In the genomic region with DNA sequence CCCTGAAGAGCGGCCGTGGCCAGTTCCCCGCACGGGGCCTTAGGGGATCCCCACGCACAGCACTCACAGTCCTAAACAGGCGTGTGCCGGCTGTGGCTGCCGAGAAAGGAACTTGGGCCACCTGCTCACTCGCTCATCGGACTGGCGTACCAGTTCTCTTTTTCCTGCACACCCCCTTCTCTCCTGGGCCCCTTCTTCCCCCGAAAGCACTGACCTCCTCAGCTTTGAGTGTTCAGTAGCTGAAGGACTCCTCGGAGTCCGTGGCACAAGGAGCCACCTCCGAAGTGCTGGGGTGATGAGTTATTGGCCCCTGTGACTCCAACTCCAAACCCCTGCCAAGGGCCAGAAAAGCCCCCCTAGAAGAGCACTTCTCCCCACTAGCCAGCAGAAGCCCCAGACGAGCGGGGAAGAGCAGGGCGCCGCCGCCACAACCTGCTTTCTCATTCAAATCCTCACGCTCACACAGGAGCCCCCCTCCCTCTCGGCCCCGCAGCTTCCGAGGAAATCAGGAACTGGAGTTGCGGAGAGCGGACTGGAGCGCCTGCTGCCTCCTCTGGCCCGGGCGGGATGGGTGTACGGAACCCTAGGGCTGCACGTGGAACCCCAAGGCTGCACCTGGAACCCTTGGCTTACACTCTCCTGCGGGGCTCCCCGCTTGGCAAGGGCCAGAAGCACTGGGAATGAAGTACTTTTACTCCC, we compare ENCODE assay signal across 8 cellular contexts. TPM values are rescaled to one million over a fixed set of nuclear protein-coding genes. Genes with fewer than 3 reads are reported as not detected.
DNase-seq lines count a peak whose midpoint lies in the region; ATAC-seq and TF ChIP-seq lines count a peak whose summit lies in the region.

A gene with protein sequence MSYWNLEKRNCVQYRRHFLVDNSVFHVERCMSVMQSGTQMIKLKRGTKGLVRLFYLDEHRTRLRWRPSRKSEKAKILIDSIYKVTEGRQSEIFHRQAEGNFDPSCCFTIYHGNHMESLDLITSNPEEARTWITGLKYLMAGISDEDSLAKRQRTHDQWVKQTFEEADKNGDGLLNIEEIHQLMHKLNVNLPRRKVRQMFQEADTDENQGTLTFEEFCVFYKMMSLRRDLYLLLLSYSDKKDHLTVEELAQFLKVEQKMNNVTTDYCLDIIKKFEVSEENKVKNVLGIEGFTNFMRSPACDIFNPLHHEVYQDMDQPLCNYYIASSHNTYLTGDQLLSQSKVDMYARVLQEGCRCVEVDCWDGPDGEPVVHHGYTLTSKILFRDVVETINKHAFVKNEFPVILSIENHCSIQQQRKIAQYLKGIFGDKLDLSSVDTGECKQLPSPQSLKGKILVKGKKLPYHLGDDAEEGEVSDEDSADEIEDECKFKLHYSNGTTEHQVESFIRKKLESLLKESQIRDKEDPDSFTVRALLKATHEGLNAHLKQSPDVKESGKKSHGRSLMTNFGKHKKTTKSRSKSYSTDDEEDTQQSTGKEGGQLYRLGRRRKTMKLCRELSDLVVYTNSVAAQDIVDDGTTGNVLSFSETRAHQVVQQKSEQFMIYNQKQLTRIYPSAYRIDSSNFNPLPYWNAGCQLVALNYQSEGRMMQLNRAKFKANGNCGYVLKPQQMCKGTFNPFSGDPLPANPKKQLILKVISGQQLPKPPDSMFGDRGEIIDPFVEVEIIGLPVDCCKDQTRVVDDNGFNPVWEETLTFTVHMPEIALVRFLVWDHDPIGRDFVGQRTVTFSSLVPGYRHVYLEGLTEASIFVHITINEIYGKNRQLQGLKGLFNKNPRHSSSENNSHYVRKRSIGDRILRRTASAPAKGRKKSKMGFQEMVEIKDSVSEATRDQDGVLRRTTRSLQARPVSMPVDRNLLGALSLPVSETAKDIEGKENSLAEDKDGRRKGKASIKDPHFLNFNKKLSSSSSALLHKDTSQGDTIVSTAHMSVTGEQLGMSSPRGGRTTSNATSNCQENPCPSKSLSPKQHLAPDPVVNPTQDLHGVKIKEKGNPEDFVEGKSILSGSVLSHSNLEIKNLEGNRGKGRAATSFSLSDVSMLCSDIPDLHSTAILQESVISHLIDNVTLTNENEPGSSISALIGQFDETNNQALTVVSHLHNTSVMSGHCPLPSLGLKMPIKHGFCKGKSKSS (N-terminal part only) (minus strand): TSS at position 446 of the 699 bp plus-strand sequence. CDS start 40,847 bp downstream, outside the sequence.

- H3K4me1 ChIP-seq in Karpas-422 (ENCODE audit: low read length), result peaks cover 21% of the 10 kb centered on the region
- H3K4me1 ChIP-seq in neuronal stem cell (ENCODE audit: control insufficient read depth in 2 of 2, insufficient read depth in 1 of 2, low read depth in 1 of 2, low read length in 2 of 2), result peaks cover 19 to 54% of the 10 kb centered on the region in 2 donors
- H3K4me1 ChIP-seq in uterus, result no peaks in the 10 kb centered on the region

- H3K9me3 Mint-ChIP-seq in activated naive CD4-positive, alpha-beta T cell treated with anti-CD3 and anti-CD28 coated beads, Interleukin-2, amount 50 U/mL, for 24 hours, result no peaks in the 10 kb centered on the region

- H3K9me2 ChIP-seq in Karpas-422 (replicated peaks; ENCODE audit: insufficient read depth, low read length), result no peaks in the 10 kb centered on the region

- H3K36me3 Mint-ChIP-seq in activated naive CD4-positive, alpha-beta T cell treated with anti-CD3 and anti-CD28 coated beads, Interleukin-2, amount 50 U/mL, for 24 hours, result no peaks in the 10 kb centered on the region

- peaks cover 23% of the 10 kb centered on the region for H3K4me1 Mint-ChIP-seq in activated naive CD4-positive, alpha-beta T cell treated with anti-CD3 and anti-CD28 coated beads, Interleukin-2, amount 50 U/mL, for 24 hours

- peak within 1 kb of the TSS; percentile 30 for H3K27ac Mint-ChIP-seq in activated naive CD4-positive, alpha-beta T cell treated with anti-CD3 and anti-CD28 coated beads, Interleukin-2, amount 50 U/mL, for 24 hours

- H3K27ac ChIP-seq in Karpas-422 (ENCODE audit: low read length), result no peak within 1 kb of the TSS
- peak within 1 kb of the TSS; percentile 96 for H3K27ac ChIP-seq in neuronal stem cell (replicated peaks; ENCODE audit: low read length)
- H3K27ac ChIP-seq in uterus, result no peak within 1 kb of the TSS

- H3K27me3 Mint-ChIP-seq in activated naive CD4-positive, alpha-beta T cell treated with anti-CD3 and anti-CD28 coated beads, Interleukin-2, amount 50 U/mL, for 24 hours, result peaks cover 24% of the 10 kb centered on the region

- H3K36me3 ChIP-seq in Karpas-422 (ENCODE audit: insufficient read depth, low read length) (no peaks in the 10 kb centered on the region), neuronal stem cell (replicated peaks in 1 of 2; ENCODE audit: control insufficient read depth in 2 of 2, insufficient read depth in 2 of 2, low read length in 2 of 2) (peaks cover 0 to 5% of the 10 kb centered on the region in 2 donors), uterus (no peaks in the 10 kb centered on the region)

- H3K79me1 ChIP-seq in neuronal stem cell (ENCODE audit: low read depth, low read length), result peaks cover 3% of the 10 kb centered on the region

- H4K91ac ChIP-seq in neuronal stem cell (ENCODE audit: low read depth, low read length, poor library complexity), result peak within 1 kb of the TSS; percentile 60

- peak within 1 kb of the TSS; percentile 26 for H4K8ac ChIP-seq in neuronal stem cell (ENCODE audit: low read depth, low read length)

- peak within 1 kb of the TSS; percentile 99 for H2BK5ac ChIP-seq in neuronal stem cell (ENCODE audit: low read length)

- ATAC-seq in GM21619 (IDR thresholded peaks at IDR 0.05; ENCODE audit: unreplicated experiment), result peak; percentile 44

- TF ChIP-seq POLR2A in uterus (IDR thresholded peaks at IDR 0.05), result peak in 1 of 2 donors; percentile 18

- H3K9ac ChIP-seq in Karpas-422 (ENCODE audit: low read length) (peak within 1 kb of the TSS; percentile 79), neuronal stem cell (ENCODE audit: low read depth, low read length, poor library complexity) (peak within 1 kb of the TSS; percentile 97)

- H3K79me2 ChIP-seq in Karpas-422 (ENCODE audit: low read length), result no peaks in the 10 kb centered on the region

- peak within 1 kb of the TSS; percentile 90 for H3K4ac ChIP-seq in neuronal stem cell (ENCODE audit: low read length)

- H3K4me2 ChIP-seq in Karpas-422 (ENCODE audit: low read depth, low read length, poor library complexity, severe bottlenecking) (peak within 1 kb of the TSS; percentile 99), neuronal stem cell (ENCODE audit: insufficient read depth, low read length, poor library complexity, severe bottlenecking) (peak within 1 kb of the TSS; percentile 75)

- no peaks in the 10 kb centered on the region for H3K9me3 ChIP-seq in Karpas-422 (ENCODE audit: low read length)
- H3K9me3 ChIP-seq in neuronal stem cell (replicated peaks in 1 of 2; ENCODE audit: control insufficient read depth in 2 of 2, insufficient read depth in 1 of 2, low read depth in 1 of 2, low read length in 2 of 2), result no peaks in the 10 kb centered on the region
- H3K9me3 ChIP-seq in uterus, result no peaks in the 10 kb centered on the region

- H2BK120ac ChIP-seq in neuronal stem cell (ENCODE audit: low read depth, low read length), result peak within 1 kb of the TSS; percentile 100

- H3K18ac ChIP-seq in neuronal stem cell (ENCODE audit: low read length), result peak within 1 kb of the TSS; percentile 100

- H3K27me3 ChIP-seq in Karpas-422 (ENCODE audit: low read length) (no peaks in the 10 kb centered on the region; the same call in 1 of the 2 replicates), neuronal stem cell (ENCODE audit: control insufficient read depth in 3 of 3, insufficient read depth in 3 of 3, low read depth in 1 of 3, low read length in 3 of 3) (no peaks in the 10 kb centered on the region), uterus (no peaks in the 10 kb centered on the region)

- H2AFZ ChIP-seq in Karpas-422 (ENCODE audit: low read length) (peak within 1 kb of the TSS; percentile 97), neuronal stem cell (ENCODE audit: low read length) (peak within 1 kb of the TSS; percentile 83)

- DNase-seq in D341Med (ENCODE audit: low spot score) (peak; percentile 90), Karpas-422 (peak; percentile 74), RKO (ENCODE audit: low spot score) (peak; percentile 82), glomerular visceral epithelial cell (ENCODE audit: extremely low spot score) (peak; percentile 65), neuronal stem cell (ENCODE audit: low spot score) (peak; percentile 83), uterus (peak; percentile 39 to 54)

- intact Hi-C loops in uterus (cut with DNase I; ENCODE audit: low total_unique reads), result no loop called here

- H2BK12ac ChIP-seq in neuronal stem cell (ENCODE audit: low read length), result peak within 1 kb of the TSS; percentile 96

- H3K4me3 ChIP-seq in Karpas-422 (ENCODE audit: low read length), result peak within 1 kb of the TSS; percentile 80
- peak within 1 kb of the TSS; percentile 94 to 100 for H3K4me3 ChIP-seq in neuronal stem cell (ENCODE audit: low read length in 2 of 2)
- peak within 1 kb of the TSS; percentile 42 to 51 for H3K4me3 ChIP-seq in uterus

- H3K14ac ChIP-seq in neuronal stem cell (ENCODE audit: low read length), result peak within 1 kb of the TSS; percentile 96

- H3K4me3 Mint-ChIP-seq in activated naive CD4-positive, alpha-beta T cell treated with anti-CD3 and anti-CD28 coated beads, Interleukin-2, amount 50 U/mL, for 24 hours, result peak within 1 kb of the TSS; percentile 88

- H2AK5ac ChIP-seq in neuronal stem cell (ENCODE audit: low read depth, low read length), result peak within 1 kb of the TSS; percentile 100

- no peaks in the 10 kb centered on the region for H4K20me1 ChIP-seq in Karpas-422 (ENCODE audit: insufficient read depth, low read depth, low read length)

- TF ChIP-seq CTCF in uterus (IDR thresholded peaks at IDR 0.05), result no peak

- H2BK15ac ChIP-seq in neuronal stem cell (ENCODE audit: low read length), result peak within 1 kb of the TSS; percentile 99

- H3K23ac ChIP-seq in neuronal stem cell (ENCODE audit: low read depth, low read length, poor library complexity), result peak within 1 kb of the TSS; percentile 97

- WGBS in neuronal stem cell (ENCODE audit: extremely low coverage in 2 of 2, insufficient read length in 2 of 2, insufficient replicate concordance in 1 of 2), 2 donors, result no CpG with 5 or more reads among the region's 33 CpGs

RNA-seq across cellular contexts. Expression of the gene that starts here (rescaled TPM):
- 0.34 and 0.51 TPM in 2 replicates for total RNA-seq in Karpas-422 (2014; rRNA removed; shearing (Covaris generic); ENCODE audit: low replicate concordance)
- 14.4 TPM for polyA plus RNA-seq in neuronal stem cell (2013, experiment 1 of 2)
- polyA plus RNA-seq in neuronal stem cell (2013, experiment 2 of 2), result 16.6 TPM
- 10 to 100 TPM in 1 of 4 donors, under 1 TPM in 3; 0.29 to 12.0 (median 0.58) TPM for total RNA-seq in uterus

Comparison
In these comparisons a context has a peak if more than half of its experiments do, and no peak if none do; other contexts are left out.
1. Peak in DNase-seq, H3K4me3 ChIP-seq, H3K9ac ChIP-seq and H3K4me2 ChIP-seq in Karpas-422; RNA of the gene not detected or under 1 TPM.
2. H3K4me3 ChIP-seq: peak in every context shown above with its lines; median percentile 97 in neuronal stem cell; 80 in Karpas-422; 46 in uterus.